16 cellular contexts compared by ENCODE assay signal in the genomic region with DNA sequence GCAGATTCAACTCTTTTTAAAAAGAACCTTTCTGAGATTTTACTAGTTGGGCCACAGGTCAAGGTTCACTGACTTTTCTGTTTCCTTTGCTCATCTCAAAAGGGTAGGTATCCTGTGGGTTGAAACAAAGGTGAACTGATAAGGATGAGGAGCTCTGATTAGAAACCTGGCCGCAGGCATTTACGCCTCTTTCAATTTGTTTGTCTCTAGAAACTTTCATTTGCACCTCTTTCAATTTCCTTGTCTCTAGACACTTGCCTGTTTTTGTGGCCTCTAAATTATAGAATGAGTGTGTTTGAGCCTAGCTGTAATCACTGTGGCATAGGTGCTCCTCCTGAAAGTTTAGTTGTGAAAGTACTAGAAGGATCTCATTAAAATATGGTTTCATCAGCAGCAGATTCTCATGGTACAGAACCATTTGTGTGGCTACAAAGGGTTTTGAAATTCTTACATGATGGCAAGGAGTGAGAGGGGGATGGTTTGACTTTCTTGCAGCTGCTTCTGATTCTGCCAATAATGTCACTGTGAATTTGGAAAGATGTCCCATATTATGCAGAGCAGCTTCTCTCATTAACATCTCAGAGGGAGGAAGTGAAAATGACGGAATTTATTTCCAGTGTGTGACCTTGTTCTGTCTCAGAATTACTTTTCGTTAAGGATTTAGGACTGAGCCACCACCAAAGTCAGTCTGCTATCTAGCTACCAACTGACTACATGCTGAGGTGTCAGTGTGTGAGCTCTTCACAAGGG.
DNase-seq lines count a peak whose midpoint lies in the region; ATAC-seq, FAIRE-seq and TF ChIP-seq lines count a peak whose summit lies in the region.
"Had no signal": no experiment of that assay in that cellular context is flagged by ENCODE, and none has a peak within 500 bp of the region (broad histone marks: within the 10 kb centered on the region; RNA-seq: fewer than 3 reads in every experiment).

No MANE protein-coding gene starts in this region.

- TF ChIP-seq CTCF in foreskin keratinocyte (conservative IDR thresholded peaks at IDR 0.05): no peak

- FAIRE-seq in GM18507 (lab: Jason Lieb, UNC): peak; percentile 88

- H3K27ac ChIP-seq in foreskin keratinocyte (no peak overlapping the region), GM23248 (no peak overlapping the region)
- H3K27ac ChIP-seq: coronary artery had no signal

- H2AFZ ChIP-seq in GM23248: no peak overlapping the region

- ATAC-seq in GM19468 (IDR thresholded peaks at IDR 0.05; ENCODE audit: extremely low read depth, unreplicated experiment): peak; percentile 67
- ATAC-seq in HG02884 (IDR thresholded peaks at IDR 0.05; ENCODE audit: unreplicated experiment): peak; percentile 79
- peak; percentile 65 for ATAC-seq in HG03558 (IDR thresholded peaks at IDR 0.05; ENCODE audit: extremely low read depth, unreplicated experiment)
- no peak for ATAC-seq in left lobe of liver
- ATAC-seq in foreskin keratinocyte: no peak
- ATAC-seq: naive thymus-derived CD4-positive, alpha-beta T cell; stimulated activated memory B cell treated with anti-CD40 and anti-IgM and Interleukin-4, amounts not matched to agents 10 μg/mL and 1 μg/mL and 100 μg/mL, for 72 hours had no signal

- H3K9ac ChIP-seq in GM23248: no peak overlapping the region

- H3K4me1 ChIP-seq in foreskin keratinocyte: no peaks in the 10 kb centered on the region
- no peaks in the 10 kb centered on the region for H3K4me1 ChIP-seq in GM23248 (ENCODE audit: insufficient read depth)
- H3K4me1 ChIP-seq: HAP-1 had no signal

- no peak overlapping the region for H3K4me2 ChIP-seq in GM23248 (ENCODE audit: unreplicated experiment)

- H3K4me3 ChIP-seq in GM23248: no peak overlapping the region
- H3K4me3 ChIP-seq: coronary artery, HAP-1 had no signal

- no peak for DNase-seq in GM18507 (ENCODE audit: extremely low spot score, insufficient read length, low read depth)
- DNase-seq in left lobe of liver (ENCODE audit: low spot score): no peak
- no peak for DNase-seq in AG08396 (ENCODE audit: low spot score)
- DNase-seq in foreskin keratinocyte: no peak
- no peak for DNase-seq in GM23248
- DNase-seq: activated CD4-positive, alpha-beta T cell treated with anti-CD3 and anti-CD28 coated beads, Interleukin-2, amount 10 ng/mL, durations not matched to agents 24 days and 14 days; activated T-cell treated with anti-CD3 and anti-CD28 coated beads, Interleukin-2, amount 50 U/mL, for 48 hours; naive thymus-derived CD4-positive, alpha-beta T cell; NCI-H1092; NCI-H2227 treated with DMSO at 0.1 percent for 48 hours had no signal

- in situ Hi-C loops in GM23248 (cut with MboI): no loop called here

- H3K9me2 ChIP-seq in GM23248 (ENCODE audit: insufficient read depth): no peaks in the 10 kb centered on the region

- WGBS in GM23248 (ENCODE audit: low coverage in 1 of 2, low lambda C conversion rate in 2 of 2, missing lambda C conversion rate in 2 of 2), 2 experiments: 34 to 36% methylated on average over 4 of the region's 4 CpGs

- H3F3A ChIP-seq in GM23248 (ENCODE audit: insufficient read depth): no peaks in the 10 kb centered on the region

- no peaks in the 10 kb centered on the region for H3K27me3 ChIP-seq in foreskin keratinocyte
- H3K27me3 ChIP-seq in GM23248 (replicated peaks; ENCODE audit: insufficient read depth): no peaks in the 10 kb centered on the region

- H3K9me3 ChIP-seq in GM23248 (ENCODE audit: low read depth): no peaks in the 10 kb centered on the region
- H3K9me3 ChIP-seq: HAP-1 had no signal

- no peaks in the 10 kb centered on the region for H4K20me1 ChIP-seq in GM23248 (ENCODE audit: insufficient read depth)

- no peaks in the 10 kb centered on the region for H3K36me3 ChIP-seq in GM23248 (ENCODE audit: low read depth)
- H3K36me3 ChIP-seq: HAP-1 had no signal

- H3K79me2 ChIP-seq in GM23248 (ENCODE audit: insufficient read depth): no peaks in the 10 kb centered on the region

Comparison
In these comparisons a context has a peak if more than half of its experiments do, and no peak if none do; other contexts are left out.
1. ATAC-seq: peak in GM19468 (single experiment), HG02884 (single experiment) and HG03558 (single experiment); none in left lobe of liver (single experiment) and foreskin keratinocyte (single experiment).